In genomic region chr4:67699603-67700002, GRCh38 we compare ENCODE assay signal across 10 cellular contexts. TPM values are rescaled to one million over a fixed set of nuclear protein-coding genes. Genes with fewer than 3 reads are reported as not detected.
DNase-seq lines count a peak whose midpoint lies in the region; ATAC-seq and TF ChIP-seq lines count a peak whose summit lies in the region.
"Had no signal": no experiment of that assay in that cellular context is flagged by ENCODE, and none has a peak within 500 bp of the region (broad histone marks: within the 10 kb centered on the region; RNA-seq: fewer than 3 reads in every experiment).

No MANE protein-coding gene starts in this region.

- TF ChIP-seq CTCF in epithelial cell of proximal tubule (conservative IDR thresholded peaks at IDR 0.05; ENCODE audit: low read depth, low read length): no peak

- H3K4me3 ChIP-seq in epithelial cell of proximal tubule (ENCODE audit: low read depth, low read length) (peak overlapping the region; percentile 98), skeletal muscle cell (ENCODE audit: low read depth, low read length) (peak overlapping the region; percentile 92)

- DNase-seq in NCI-H2107 treated with DMSO at 0.1 percent for 48 hours (lab: John Stamatoyannopoulos, UW; ENCODE audit: unreplicated experiment) (peak; percentile 28), NCI-H2107 (lab: John Stamatoyannopoulos, UW) (no peak), RKO (ENCODE audit: low spot score) (peak; percentile 53), epithelial cell of proximal tubule (ENCODE audit: low read depth) (no peak), skeletal muscle cell (ENCODE audit: low read depth) (no peak)
- DNase-seq: 8988T, NCI-H187 had no signal

- ATAC-seq in GM18519 (IDR thresholded peaks at IDR 0.05; ENCODE audit: low FRiP score, unreplicated experiment) (no peak), GM18517 (IDR thresholded peaks at IDR 0.05; ENCODE audit: unreplicated experiment) (no peak), HG03108 (IDR thresholded peaks at IDR 0.05; ENCODE audit: unreplicated experiment) (no peak)

RNA-seq across cellular contexts. Expression of gene UBA6, which starts 1.4 kb away (rescaled TPM):
- 69.2 and 100 TPM in 2 replicates for total RNA-seq in epithelial cell of proximal tubule

RNA-seq across cellular contexts. Expression of gene GNRHR, which starts 54.6 kb away (rescaled TPM):
- total RNA-seq in epithelial cell of proximal tubule: not detected in 2 replicates

Comparison
In these comparisons a context has a peak if more than half of its experiments do, and no peak if none do; other contexts are left out.
1. DNase-seq: peak in NCI-H2107 treated with DMSO at 0.1 percent for 48 hours (single experiment) and RKO (single experiment); none in NCI-H2107 (single experiment), epithelial cell of proximal tubule (single experiment) and skeletal muscle cell (single experiment).